In the genomic region with DNA sequence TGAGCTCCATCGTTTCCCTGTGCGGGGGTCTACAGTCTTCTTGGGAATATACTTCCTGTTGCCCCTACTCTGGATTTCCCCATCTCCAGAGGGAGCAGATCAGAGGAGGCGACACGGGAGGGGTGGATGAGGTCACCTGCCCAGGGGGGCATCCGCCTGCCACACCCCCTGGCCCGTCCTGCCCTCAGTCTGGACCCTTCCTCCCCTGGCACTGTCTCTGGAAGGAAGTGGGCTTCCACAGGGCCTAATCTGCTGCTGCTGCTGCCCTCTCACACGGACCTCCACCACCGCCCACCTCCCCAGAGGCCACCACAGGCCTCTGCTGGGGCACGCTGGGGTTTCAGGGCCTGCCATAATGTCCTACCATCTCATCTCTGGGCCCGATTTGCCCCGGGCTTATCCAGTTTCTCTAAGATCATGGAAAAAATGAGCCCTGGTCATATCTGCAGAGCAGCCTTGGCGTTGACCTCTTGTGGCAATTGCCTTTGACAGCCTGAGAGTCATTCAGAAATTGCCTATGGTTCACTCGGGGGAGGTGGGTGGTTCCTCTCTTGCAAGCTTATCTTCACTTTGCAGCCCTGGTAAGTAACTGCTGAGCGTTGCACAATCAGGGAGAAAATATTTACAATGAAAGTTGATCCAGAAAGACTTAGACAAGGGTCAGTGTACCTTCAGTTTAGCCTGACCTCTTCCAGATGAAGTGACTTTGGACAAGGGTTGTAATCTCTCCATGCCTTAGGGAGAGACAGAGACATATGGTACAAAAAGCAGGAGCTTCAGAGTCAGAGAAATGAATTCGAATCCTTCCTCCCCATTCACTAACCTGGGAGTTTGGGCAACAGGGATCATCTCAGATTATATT, we compare ENCODE assay signal across 8 cellular contexts.
DNase-seq lines count a peak whose midpoint lies in the region; ATAC-seq and TF ChIP-seq lines count a peak whose summit lies in the region.

No MANE protein-coding gene starts in this region.

- H3K4me1 ChIP-seq in mucosa of descending colon (ENCODE audit: low read depth) (peaks cover 4% of the 10 kb centered on the region), mesendoderm (ENCODE audit: control insufficient read depth, low read depth, low read length) (no peaks in the 10 kb centered on the region)

- H3K9ac ChIP-seq in mesendoderm (ENCODE audit: low read length): no peak overlapping the region

- ATAC-seq in activated naive CD8-positive, alpha-beta T cell treated with anti-CD3 and anti-CD28 coated beads, Interleukin-2, amount 50 U/mL, for 24 hours: peak; percentile 85
- peak; percentile 80 for ATAC-seq in mucosa of descending colon
- no peak for ATAC-seq in GM21529 (IDR thresholded peaks at IDR 0.05; ENCODE audit: unreplicated experiment)

- H3K27me3 ChIP-seq in mesendoderm (ENCODE audit: insufficient read depth, low read length, poor library complexity): no peaks in the 10 kb centered on the region

- DNase-seq in AG20443 (ENCODE audit: low spot score): peak; percentile 35
- peak; percentile 81 for DNase-seq in KG1 (lab: John Stamatoyannopoulos, UW)
- peak; percentile 65 for DNase-seq in activated naive CD8-positive, alpha-beta T cell treated with anti-CD3 and anti-CD28 coated beads, Interleukin-2, amount 50 U/mL, for 24 hours
- peak in 1 of 3 donors; percentile 57 for DNase-seq in mucosa of descending colon
- no peak for DNase-seq in mesendoderm
- DNase-seq in medulla oblongata (ENCODE audit: extremely low spot score): no peak
- DNase-seq in hepatic stellate cell (ENCODE audit: low spot score): no peak

- no peak overlapping the region for H4K8ac ChIP-seq in mesendoderm (ENCODE audit: low read depth, low read length)

- no peaks in the 10 kb centered on the region for H3K9me3 Mint-ChIP-seq in activated naive CD8-positive, alpha-beta T cell treated with anti-CD3 and anti-CD28 coated beads, Interleukin-2, amount 50 U/mL, for 24 hours

- no peak overlapping the region for H2BK120ac ChIP-seq in mesendoderm (ENCODE audit: low read depth, low read length)

- no peaks in the 10 kb centered on the region for H3K79me2 ChIP-seq in mesendoderm (ENCODE audit: control insufficient read depth, insufficient read depth, low read length)

- no CpG with 5 or more reads among the region's 15 CpGs for WGBS in mesendoderm (ENCODE audit: extremely low coverage, insufficient coverage, low lambda C conversion rate)

- no peak overlapping the region for H3K18ac ChIP-seq in mesendoderm (ENCODE audit: low read length)

- no peak for TF ChIP-seq CTCF in mucosa of descending colon (IDR thresholded peaks at IDR 0.05)

- H3K4me3 ChIP-seq in mucosa of descending colon (no peak overlapping the region), mesendoderm (ENCODE audit: low read length) (no peak overlapping the region)

- H2BK5ac ChIP-seq in mesendoderm (ENCODE audit: low read length): no peak overlapping the region

- no peaks in the 10 kb centered on the region for H3K27me3 Mint-ChIP-seq in activated naive CD8-positive, alpha-beta T cell treated with anti-CD3 and anti-CD28 coated beads, Interleukin-2, amount 50 U/mL, for 24 hours

- no peak overlapping the region for H3K56ac ChIP-seq in mesendoderm (ENCODE audit: low read length)

- H3K4me2 ChIP-seq in mesendoderm (ENCODE audit: low read length): no peak overlapping the region

- no peaks in the 10 kb centered on the region for H3K79me1 ChIP-seq in mesendoderm (ENCODE audit: low read length)

- no peak overlapping the region for H3K27ac ChIP-seq in mesendoderm (ENCODE audit: low read depth, low read length)

- no peak overlapping the region for H3K23ac ChIP-seq in mesendoderm (ENCODE audit: low read length)

- intact Hi-C loops in mucosa of descending colon (cut with DNase I, micrococcal nuclease): no loop called here

- no peak overlapping the region for H3K4ac ChIP-seq in mesendoderm (ENCODE audit: low read depth, low read length)

- peak overlapping the region; percentile 73 for H3K27ac Mint-ChIP-seq in activated naive CD8-positive, alpha-beta T cell treated with anti-CD3 and anti-CD28 coated beads, Interleukin-2, amount 50 U/mL, for 24 hours

- no peak overlapping the region for H3K4me3 Mint-ChIP-seq in activated naive CD8-positive, alpha-beta T cell treated with anti-CD3 and anti-CD28 coated beads, Interleukin-2, amount 50 U/mL, for 24 hours

- H2AK5ac ChIP-seq in mesendoderm (ENCODE audit: low read length): no peak overlapping the region

- H2BK15ac ChIP-seq in mesendoderm (replicated peaks; ENCODE audit: low read depth): no peak overlapping the region

- peaks cover 71% of the 10 kb centered on the region for H3K4me1 Mint-ChIP-seq in activated naive CD8-positive, alpha-beta T cell treated with anti-CD3 and anti-CD28 coated beads, Interleukin-2, amount 50 U/mL, for 24 hours

- no peaks in the 10 kb centered on the region for H3K36me3 Mint-ChIP-seq in activated naive CD8-positive, alpha-beta T cell treated with anti-CD3 and anti-CD28 coated beads, Interleukin-2, amount 50 U/mL, for 24 hours (ENCODE audit: low read depth)

- H4K5ac ChIP-seq in mesendoderm (ENCODE audit: low read length): no peak overlapping the region

- H3K9me3 ChIP-seq in mucosa of descending colon: no peaks in the 10 kb centered on the region

- H3K36me3 ChIP-seq in mucosa of descending colon (ENCODE audit: low read depth) (no peaks in the 10 kb centered on the region), mesendoderm (ENCODE audit: control insufficient read depth, insufficient read depth, low read length) (no peaks in the 10 kb centered on the region)

Comparison
In these comparisons a context has a peak if more than half of its experiments do, and no peak if none do; other contexts are left out.
1. DNase-seq: peak in AG20443 (single experiment), KG1 (single experiment) and activated naive CD8-positive, alpha-beta T cell treated with anti-CD3 and anti-CD28 coated beads, Interleukin-2, amount 50 U/mL, for 24 hours (single experiment); none in mesendoderm (single experiment), medulla oblongata (single experiment) and hepatic stellate cell (single experiment).